ENCODE assay signal across 8 cellular contexts in genomic region chr4:83582289-83582756, GRCh38. TPM values are rescaled to one million over a fixed set of nuclear protein-coding genes. Genes with fewer than 3 reads are reported as not detected.
DNase-seq lines count a peak whose midpoint lies in the region; ATAC-seq and TF ChIP-seq lines count a peak whose summit lies in the region.

No MANE protein-coding gene starts in this region.

- intact Hi-C loops in Panc1 (cut with micrococcal nuclease; ENCODE audit: unreplicated experiment) (no loop called here), Right ventricle myocardium superior (cut with DNase I) (no loop called here)

- no peak overlapping the region for H4K91ac ChIP-seq in neuronal stem cell (ENCODE audit: low read depth, low read length, poor library complexity)

- H4K8ac ChIP-seq in neuronal stem cell (ENCODE audit: low read depth, low read length): no peak overlapping the region

- peak; percentile 46 for TF ChIP-seq CTCF in Panc1 (IDR thresholded peaks at IDR 0.05)

- no peak overlapping the region for H3K9ac ChIP-seq in neuronal stem cell (ENCODE audit: low read depth, low read length, poor library complexity)

- in situ Hi-C loops in Panc1 (cut with HindIII; ENCODE audit: low pct_unique_long_range_greater_than_20kb, low sequenced_read_pairs): no loop called here

- H3K4me1 ChIP-seq in Panc1 (ENCODE audit: control insufficient read depth, insufficient read depth, low read length) (no peaks in the 10 kb centered on the region), neuronal stem cell (ENCODE audit: control insufficient read depth in 2 of 2, insufficient read depth in 1 of 2, low read depth in 1 of 2, low read length in 2 of 2) (no peaks in the 10 kb centered on the region)

- no peak overlapping the region for H2BK120ac ChIP-seq in neuronal stem cell (ENCODE audit: low read depth, low read length)

- H3K36me3 ChIP-seq in Panc1 (ENCODE audit: control insufficient read depth, insufficient read depth, low read length) (no peaks in the 10 kb centered on the region; the same call in 1 of the 2 replicates), neuronal stem cell (replicated peaks in 1 of 2; ENCODE audit: control insufficient read depth in 2 of 2, insufficient read depth in 2 of 2, low read length in 2 of 2) (no peaks in the 10 kb centered on the region)

- no peak overlapping the region for H2BK12ac ChIP-seq in neuronal stem cell (ENCODE audit: low read length)

- H3K27me3 ChIP-seq in Panc1 (ENCODE audit: control insufficient read depth, insufficient read depth, low read length) (no peaks in the 10 kb centered on the region), neuronal stem cell (ENCODE audit: control insufficient read depth in 3 of 3, insufficient read depth in 3 of 3, low read depth in 1 of 3, low read length in 3 of 3) (no peaks in the 10 kb centered on the region)

- no peak overlapping the region for H3K4me3 ChIP-seq in Panc1 (ENCODE audit: low read depth in 2 of 2, low read length in 2 of 2)
- H3K4me3 ChIP-seq in neuronal stem cell (ENCODE audit: low read length in 2 of 2): no peak overlapping the region

- ATAC-seq in HG03045 (IDR thresholded peaks at IDR 0.05; ENCODE audit: unreplicated experiment) (peak; percentile 47), Panc1 (peak; percentile 42; the same call in 1 of the 2 replicates), Right ventricle myocardium superior (ENCODE audit: poor library complexity) (peak; percentile 91)

- no CpG with 5 or more reads among the region's 7 CpGs for WGBS in neuronal stem cell (ENCODE audit: extremely low coverage in 2 of 2, insufficient read length in 2 of 2, insufficient replicate concordance in 1 of 2), 2 donors

- CTCF ChIA-PET in Panc1 (lab: Charles Lee): interaction anchor here (0.7 kb wide), 1 partner anchor 13 kb away, joined by 5 read pairs; no protein-coding TSS in a partner anchor

- no peaks in the 10 kb centered on the region for H3K79me1 ChIP-seq in neuronal stem cell (ENCODE audit: low read depth, low read length)

- H2BK15ac ChIP-seq in neuronal stem cell (ENCODE audit: low read length): no peak overlapping the region

- no peak overlapping the region for H3K14ac ChIP-seq in neuronal stem cell (ENCODE audit: low read length)

- no TSS peak for BruUV-seq in Panc1 (replicated peaks; lab: Mats Ljungman, UMichigan)

- no peak overlapping the region for H3K27ac ChIP-seq in Panc1 (ENCODE audit: low read length)
- no peak overlapping the region for H3K27ac ChIP-seq in neuronal stem cell (replicated peaks; ENCODE audit: low read length)

- DNase-seq in NCI-H510A (lab: John Stamatoyannopoulos, UW): peak; percentile 2
- DNase-seq in NCI-H510A treated with DMSO at 0.1 percent for 48 hours (lab: John Stamatoyannopoulos, UW): no peak
- no peak for DNase-seq in Panc1 (ENCODE audit: low read depth, low spot score)
- no peak for DNase-seq in Right ventricle myocardium superior
- DNase-seq in ureter (ENCODE audit: low spot score): peak; percentile 49
- no peak for DNase-seq in neuronal stem cell (ENCODE audit: low spot score)
- no peak for DNase-seq in HUDEP-2 (lab: John Stamatoyannopoulos, UW; ENCODE audit: unreplicated experiment in 76 of 76)

- H2AK5ac ChIP-seq in neuronal stem cell (ENCODE audit: low read depth, low read length): no peak overlapping the region

- no peak overlapping the region for H3K23ac ChIP-seq in neuronal stem cell (ENCODE audit: low read depth, low read length, poor library complexity)

- H3K9me3 ChIP-seq in Panc1 (ENCODE audit: control insufficient read depth, insufficient read depth, low read depth, low read length) (no peaks in the 10 kb centered on the region), neuronal stem cell (replicated peaks in 1 of 2; ENCODE audit: control insufficient read depth in 2 of 2, insufficient read depth in 1 of 2, low read depth in 1 of 2, low read length in 2 of 2) (no peaks in the 10 kb centered on the region)

- H2AFZ ChIP-seq in neuronal stem cell (ENCODE audit: low read length): no peak overlapping the region

- H3K4ac ChIP-seq in neuronal stem cell (ENCODE audit: low read length): no peak overlapping the region

- H2BK5ac ChIP-seq in neuronal stem cell (ENCODE audit: low read length): no peak overlapping the region

- H3K18ac ChIP-seq in neuronal stem cell (ENCODE audit: low read length): no peak overlapping the region

- POLR2A ChIA-PET in Panc1 (lab: Charles Lee): no interaction called here

- no peak overlapping the region for H3K4me2 ChIP-seq in neuronal stem cell (ENCODE audit: insufficient read depth, low read length, poor library complexity, severe bottlenecking)

RNA-seq across cellular contexts. Expression of gene GPAT3, which starts 46.4 kb away (rescaled TPM):
- total RNA-seq in Panc1 (2021; ENCODE audit: unreplicated experiment): 15.1 TPM
- polyA plus RNA-seq in Panc1 (2012; ENCODE audit: insufficient read length): 7.6 TPM
- 39.6 TPM for total RNA-seq in Right ventricle myocardium superior
- total RNA-seq in ureter: 3.3 TPM
- 0.13 TPM for polyA plus RNA-seq in neuronal stem cell (2013, experiment 1 of 2)
- polyA plus RNA-seq in neuronal stem cell (2013, experiment 2 of 2): 0.06 TPM

Comparison
In these comparisons a context has a peak if more than half of its experiments do, and no peak if none do; other contexts are left out.
1. DNase-seq: peak in NCI-H510A (single experiment) and ureter (single experiment); none in NCI-H510A treated with DMSO at 0.1 percent for 48 hours (single experiment), Panc1 (single experiment), Right ventricle myocardium superior (single experiment), neuronal stem cell (single experiment) and HUDEP-2 (0 of 76).
2. Peak in every context shown above with its lines, with median percentiles within 50 percentile points of each other: ATAC-seq.